11 cellular contexts compared by ENCODE assay signal in the genomic region with DNA sequence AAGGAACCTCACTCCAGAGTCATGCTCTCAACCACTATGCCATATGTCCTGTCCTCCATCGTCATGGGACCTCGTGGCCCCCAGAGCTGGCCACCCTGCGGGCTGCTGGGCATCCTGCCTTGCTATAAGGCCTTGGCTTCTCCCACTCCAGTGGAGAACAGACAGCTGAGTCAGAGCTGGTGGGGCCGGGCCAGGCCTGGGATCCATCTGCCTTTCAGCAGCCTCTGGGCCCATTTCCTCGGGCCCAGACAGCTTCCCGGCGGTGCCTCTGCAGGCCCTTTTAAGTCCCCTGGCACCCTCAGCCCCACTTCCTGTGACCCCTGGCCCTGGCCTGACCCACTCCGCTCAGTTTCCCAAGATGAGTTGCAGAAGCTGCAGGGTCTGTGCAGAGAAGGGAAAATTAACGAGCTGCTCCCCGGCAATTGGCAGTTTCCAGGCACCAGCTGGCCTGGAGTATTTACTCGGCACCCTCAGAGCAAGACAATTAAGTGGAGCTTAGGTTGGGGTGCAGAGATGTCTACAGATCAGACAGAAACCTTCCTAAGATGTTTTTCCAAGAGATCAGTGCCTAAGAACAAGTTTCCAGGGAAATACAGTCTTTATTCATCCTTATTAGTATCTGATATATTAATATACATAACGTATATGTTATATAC.
DNase-seq lines count a peak whose midpoint lies in the region; ATAC-seq and TF ChIP-seq lines count a peak whose summit lies in the region.
"Had no signal": no experiment of that assay in that cellular context is flagged by ENCODE, and none has a peak within 500 bp of the region (broad histone marks: within the 10 kb centered on the region; RNA-seq: fewer than 3 reads in every experiment).

No MANE protein-coding gene starts in this region.

- intact Hi-C loops in PC-3 (cut with micrococcal nuclease) = no loop called here

- H3K4me3 ChIP-seq in BE2C (ENCODE audit: low read depth, low read length) (no peak overlapping the region), PC-3 (ENCODE audit: low read length) (no peak overlapping the region), fibroblast of the aortic adventitia (ENCODE audit: low read depth, low read length) (no peak overlapping the region)
- no peak overlapping the region for H3K4me3 ChIP-seq in CD8-positive, alpha-beta memory T cell (ENCODE audit: low read length)

- H3K27ac ChIP-seq in PC-3 (ENCODE audit: low read length) = peak overlapping the region; percentile 26
- H3K27ac ChIP-seq in CD8-positive, alpha-beta memory T cell (ENCODE audit: low read depth, low read length) = no peak overlapping the region

- H3K27me3 ChIP-seq in BE2C (no peaks in the 10 kb centered on the region), PC-3 (ENCODE audit: low read length) (no peaks in the 10 kb centered on the region)
- no peaks in the 10 kb centered on the region for H3K27me3 ChIP-seq in CD8-positive, alpha-beta memory T cell (ENCODE audit: insufficient read depth, low read length, poor library complexity, severe bottlenecking)

- no peaks in the 10 kb centered on the region for H3K36me3 Mint-ChIP-seq in CD8-positive, alpha-beta memory T cell

- BruUV-seq in PC-3 (replicated peaks; lab: Mats Ljungman, UMichigan) = no TSS peak

- no peak overlapping the region for H2AFZ ChIP-seq in PC-3 (ENCODE audit: low read length)

- H3K36me3 ChIP-seq in BE2C = no peaks in the 10 kb centered on the region
- no peaks in the 10 kb centered on the region for H3K36me3 ChIP-seq in PC-3 (ENCODE audit: low read depth, low read length)
- H3K36me3 ChIP-seq in CD8-positive, alpha-beta memory T cell (ENCODE audit: insufficient read depth, low read length) = no peaks in the 10 kb centered on the region

- no peaks in the 10 kb centered on the region for H3K9me3 Mint-ChIP-seq in CD8-positive, alpha-beta memory T cell
- H3K9me3 Mint-ChIP-seq: central memory CD8-positive, alpha-beta T cell had no signal

- POLR2A ChIA-PET in PC-3 (lab: Charles Lee; ENCODE audit: unreplicated experiment) = interaction anchor here (0.5 kb wide), 1 partner anchor 169 kb away, joined by 3 read pairs; no protein-coding TSS in a partner anchor
- POLR2A ChIA-PET in CD8-positive, alpha-beta memory T cell (lab: Charles Lee) = no interaction called here

- H3K4me2 ChIP-seq in PC-3 (ENCODE audit: low read length) = no peak overlapping the region

- no peaks in the 10 kb centered on the region for H3F3A ChIP-seq in PC-3 (ENCODE audit: low read length, unreplicated experiment)

- no peaks in the 10 kb centered on the region for H3K79me2 ChIP-seq in PC-3 (ENCODE audit: low read length)

- TF ChIP-seq CTCF in BE2C (IDR thresholded peaks at IDR 0.05; ENCODE audit: low read depth, low read length) = no peak
- no peak for TF ChIP-seq CTCF in PC-3 (conservative IDR thresholded peaks at IDR 0.05; ENCODE audit: low read depth, low read length)
- TF ChIP-seq CTCF in fibroblast of the aortic adventitia (IDR thresholded peaks at IDR 0.05; ENCODE audit: insufficient read depth, low read length) = no peak

- no peaks in the 10 kb centered on the region for H3K9me2 ChIP-seq in PC-3 (replicated peaks; ENCODE audit: low read length)

- H4K20me1 ChIP-seq in PC-3 (ENCODE audit: low read length) = no peaks in the 10 kb centered on the region

- peak; percentile 32 for ATAC-seq in PC-3

- H3K27me3 Mint-ChIP-seq in CD8-positive, alpha-beta memory T cell = peaks cover 9 to 10% of the 10 kb centered on the region in 2 donors

- no peaks in the 10 kb centered on the region for H3K4me1 Mint-ChIP-seq in CD8-positive, alpha-beta memory T cell
- H3K4me1 Mint-ChIP-seq: central memory CD8-positive, alpha-beta T cell had no signal

- H3K9me3 ChIP-seq in BE2C (no peaks in the 10 kb centered on the region), PC-3 (ENCODE audit: low read length) (no peaks in the 10 kb centered on the region)
- H3K9me3 ChIP-seq in CD8-positive, alpha-beta memory T cell (ENCODE audit: low read length) = no peaks in the 10 kb centered on the region

- peak; percentile 64 for DNase-seq in BE2C
- DNase-seq in PC-3 = peak; percentile 24
- DNase-seq in fibroblast of the aortic adventitia (ENCODE audit: low read depth) = peak; percentile 90
- DNase-seq in nucleus accumbens (lab: John Stamatoyannopoulos, UW) = peak in 47 of 56 donors; percentile 13 to 79 (median 49)
- no peak for DNase-seq in NCI-H345 treated with DMSO at 0.1 percent for 48 hours (lab: John Stamatoyannopoulos, UW; ENCODE audit: unreplicated experiment)
- no peak for DNase-seq in activated CD4-positive, CD25-positive, alpha-beta regulatory T cell treated with anti-CD3 and anti-CD28 coated beads, Interleukin-2, amount 50 U/mL, for 72 hours
- DNase-seq in CD8-positive, alpha-beta memory T cell = no peak
- no peak for DNase-seq in NCI-H2081 treated with DMSO at 0.1 percent for 48 hours (lab: John Stamatoyannopoulos, UW)
- DNase-seq: DMS53; stimulated activated naive CD4-positive, alpha-beta T cell treated with Interleukin-2 at 50 U/mL for 16 hours had no signal

- H3K27ac Mint-ChIP-seq in CD8-positive, alpha-beta memory T cell = peak overlapping the region in 1 of 8 donors; percentile 22

- H3K9ac ChIP-seq in PC-3 (ENCODE audit: low read length) = no peak overlapping the region

- CTCF ChIA-PET in PC-3 (lab: Charles Lee) = no interaction called here
- CTCF ChIA-PET in CD8-positive, alpha-beta memory T cell (lab: Charles Lee) = no interaction called here

- H3K4me1 ChIP-seq in BE2C = no peaks in the 10 kb centered on the region
- peaks cover 30% of the 10 kb centered on the region for H3K4me1 ChIP-seq in PC-3 (ENCODE audit: insufficient read depth, low read length)
- H3K4me1 ChIP-seq in CD8-positive, alpha-beta memory T cell (ENCODE audit: insufficient read depth, low read length) = no peaks in the 10 kb centered on the region

- H3K4me3 Mint-ChIP-seq in CD8-positive, alpha-beta memory T cell = no peak overlapping the region
- H3K4me3 Mint-ChIP-seq: central memory CD8-positive, alpha-beta T cell had no signal

Comparison
In these comparisons a context has a peak if more than half of its experiments do, and no peak if none do; other contexts are left out.
1. DNase-seq: peak in BE2C (single experiment), PC-3 (single experiment), fibroblast of the aortic adventitia (single experiment) and nucleus accumbens (47 of 56); none in NCI-H345 treated with DMSO at 0.1 percent for 48 hours (single experiment), activated CD4-positive, CD25-positive, alpha-beta regulatory T cell treated with anti-CD3 and anti-CD28 coated beads, Interleukin-2, amount 50 U/mL, for 72 hours (single experiment), CD8-positive, alpha-beta memory T cell (0 of 5) and NCI-H2081 treated with DMSO at 0.1 percent for 48 hours (single experiment).